22 cellular contexts compared by ENCODE assay signal in genomic region chr7:132034748-132035416, GRCh38.
DNase-seq lines count a peak whose midpoint lies in the region; ATAC-seq and TF ChIP-seq lines count a peak whose summit lies in the region.
"Had no signal": no experiment of that assay in that cellular context is flagged by ENCODE, and none has a peak within 500 bp of the region (broad histone marks: within the 10 kb centered on the region; RNA-seq: fewer than 3 reads in every experiment).

No MANE protein-coding gene starts in this region.

- intact Hi-C loops in heart right ventricle (cut with DNase I) (no loop called here), Right ventricle myocardium inferior (cut with DNase I) (no loop called here), testis (cut with DNase I; ENCODE audit: low total_unique reads) (no loop called here), Caco-2 (cut with micrococcal nuclease; ENCODE audit: unreplicated experiment) (no loop called here)

- POLR2A ChIA-PET in Caco-2 (lab: Charles Lee): no interaction called here

- no peaks in the 10 kb centered on the region for H3K9me3 ChIP-seq in heart right ventricle
- no peaks in the 10 kb centered on the region for H3K9me3 ChIP-seq in HUES64 (ENCODE audit: insufficient read depth, low read depth, low read length)
- no peaks in the 10 kb centered on the region for H3K9me3 ChIP-seq in testis
- H3K9me3 ChIP-seq in Caco-2: no peaks in the 10 kb centered on the region
- H3K9me3 ChIP-seq: A549, SJSA1 had no signal

- H3K27me3 ChIP-seq in heart right ventricle (peaks cover 0 to 6% (median 0%) of the 10 kb centered on the region in 7 donors), HUES64 (ENCODE audit: insufficient read depth, low read length) (no peaks in the 10 kb centered on the region), testis (no peaks in the 10 kb centered on the region), Caco-2 (replicated peaks; ENCODE audit: control insufficient read depth, insufficient read depth, low read length) (no peaks in the 10 kb centered on the region; the same call in 1 of the 2 replicates)
- H3K27me3 ChIP-seq: SJSA1 had no signal

- H3K27ac Mint-ChIP-seq in Caco-2 (ENCODE audit: unreplicated experiment): no peak overlapping the region
- H3K27ac Mint-ChIP-seq: CD4-positive, CD25-positive, alpha-beta regulatory T cell had no signal

- TF ChIP-seq POLR2A in testis (IDR thresholded peaks at IDR 0.05): no peak

- H3K36me3 ChIP-seq in heart right ventricle (no peaks in the 10 kb centered on the region), HUES64 (ENCODE audit: insufficient read depth, low read length) (no peaks in the 10 kb centered on the region), testis (ENCODE audit: low read depth, missing control alignments) (no peaks in the 10 kb centered on the region), Caco-2 (ENCODE audit: control insufficient read depth, insufficient read depth, low read length) (no peaks in the 10 kb centered on the region)
- H3K36me3 ChIP-seq: SJSA1 had no signal

- H3K4me3 Mint-ChIP-seq in Caco-2 (ENCODE audit: unreplicated experiment): no peak overlapping the region
- H3K4me3 Mint-ChIP-seq: CD4-positive, CD25-positive, alpha-beta regulatory T cell had no signal

- CTCF ChIA-PET in Caco-2 (lab: Charles Lee): interaction anchor here (0.5 kb wide), 1 partner anchor 650 kb away, joined by 4 read pairs; no protein-coding TSS in a partner anchor

- TF ChIP-seq CTCF in heart right ventricle (IDR thresholded peaks at IDR 0.05): no peak
- no peak for TF ChIP-seq CTCF in testis (IDR thresholded peaks at IDR 0.05)
- TF ChIP-seq CTCF in Caco-2 (IDR thresholded peaks at IDR 0.05; ENCODE audit: insufficient read depth in 1 of 2, low read depth in 1 of 2, low read length in 1 of 2, severe bottlenecking in 1 of 2, unreplicated experiment in 1 of 2): no peak

- no peak overlapping the region for H3K27ac ChIP-seq in heart right ventricle
- H3K27ac ChIP-seq in HUES64 (ENCODE audit: low read depth, low read length): peak overlapping the region; percentile 31; the same call in 1 of the 2 replicates
- H3K27ac ChIP-seq in testis: peak overlapping the region; percentile 19 to 70
- H3K27ac ChIP-seq: A549, GM23248, KMS-11, SJSA1 had no signal

- H3K36me3 Mint-ChIP-seq in Caco-2 (ENCODE audit: insufficient read depth, unreplicated experiment): no peaks in the 10 kb centered on the region
- H3K36me3 Mint-ChIP-seq: CD4-positive, CD25-positive, alpha-beta regulatory T cell had no signal

- H3K9ac ChIP-seq in HUES64 (ENCODE audit: low read depth, low read length): no peak overlapping the region
- H3K9ac ChIP-seq: GM23248, KMS-11 had no signal

- peaks cover 9% of the 10 kb centered on the region for H3K4me1 Mint-ChIP-seq in Caco-2 (ENCODE audit: low read depth, unreplicated experiment)
- H3K4me1 Mint-ChIP-seq: CD4-positive, CD25-positive, alpha-beta regulatory T cell had no signal

- no TSS peak for BruUV-seq in Caco-2 (replicated peaks; lab: Mats Ljungman, UMichigan)

- peaks cover 0 to 23% (median 14%) of the 10 kb centered on the region in 9 donors for H3K4me1 ChIP-seq in heart right ventricle
- H3K4me1 ChIP-seq in HUES64 (ENCODE audit: insufficient read depth, low read length): peaks cover 25% of the 10 kb centered on the region
- H3K4me1 ChIP-seq in testis: peaks cover 29% of the 10 kb centered on the region
- H3K4me1 ChIP-seq in Caco-2: peaks cover 8% of the 10 kb centered on the region
- H3K4me1 ChIP-seq: SJSA1 had no signal

- H3K27me3 Mint-ChIP-seq in Caco-2 (ENCODE audit: insufficient read depth, unreplicated experiment): peaks cover 7% of the 10 kb centered on the region
- H3K27me3 Mint-ChIP-seq: CD4-positive, CD25-positive, alpha-beta regulatory T cell had no signal

- ATAC-seq in heart right ventricle: peak in 5 of 8 donors; percentile 30 to 66 (median 48)
- no peak for ATAC-seq in Right ventricle myocardium inferior
- ATAC-seq: A549, Panc1 had no signal

- no peaks in the 10 kb centered on the region for H3K9me3 Mint-ChIP-seq in Caco-2 (ENCODE audit: unreplicated experiment)

- H3K4me3 ChIP-seq in heart right ventricle: no peak overlapping the region
- H3K4me3 ChIP-seq in HUES64 (ENCODE audit: low read length): no peak overlapping the region
- no peak overlapping the region for H3K4me3 ChIP-seq in testis
- H3K4me3 ChIP-seq in Caco-2 (ENCODE audit: low read depth, low read length): no peak overlapping the region
- H3K4me3 ChIP-seq: A549, GM23248, SJSA1 had no signal

- DNase-seq in heart right ventricle (no peak), Right ventricle myocardium inferior (ENCODE audit: missing footprints) (no peak), left kidney (ENCODE audit: low read depth, low spot score) (peak; percentile 6), testis (no peak), Caco-2 (no peak)
- no peak for DNase-seq in stimulated activated CD4-positive, alpha-beta T cell treated with anti-CD3 and anti-CD28 coated beads, Interleukin-4, amount 100 ng/mL, for 24 hours
- DNase-seq: Calu3; CD4-positive, CD25-positive, alpha-beta regulatory T cell; DMS153; GM23248; HCEC 1CT; IMR-90; NCI-H1092 treated with DMSO at 0.1 percent for 48 hours; NCI-H1436 treated with DMSO at 0.1 percent for 48 hours; NCI-H1930; NCI-H226; NCI-H524 treated with DMSO at 0.1 percent for 48 hours had no signal

- WGBS in heart right ventricle, 2 donors: 23 to 47% methylated on average over 6 of the region's 6 CpGs
- WGBS in HUES64: 91% methylated on average over 5 of the region's 6 CpGs
- WGBS in testis, 2 donors: 74 to 81% methylated on average over 6 of the region's 6 CpGs

Comparison
In these comparisons a context has a peak if more than half of its experiments do, and no peak if none do; other contexts are left out.
1. H3K27ac ChIP-seq: peak in HUES64 (single experiment) and testis (2 of 2); none in heart right ventricle (0 of 10).